3 cellular contexts compared by ENCODE assay signal in genomic region chr15:42337104-42337503, GRCh38.
TF ChIP-seq lines count a peak whose summit lies in the region.

No MANE protein-coding gene starts in this region.

TF ChIP-seq in SK-N-SH treated with all-trans-retinoic acid at 6 μM for 48 hours, 23 proteins besides CTCF, POLR2A, EP300 and RAD21:
- TF ChIP-seq ZNF8 (CRISPR knock-in tag; IDR thresholded peaks at IDR 0.05) = peak; percentile 76

TF ChIP-seq in WTC11, 78 proteins besides CTCF, POLR2A, EP300 and RAD21:
- TF ChIP-seq GTF2I (CRISPR knock-in tag; conservative IDR thresholded peaks at IDR 0.05) = 0 out of 2 replicates have a peak, but pooled peaks have one; percentile 11

TF ChIP-seq in K562, 482 proteins besides CTCF, POLR2A, EP300 and RAD21:
- TF ChIP-seq RBM25 (IDR thresholded peaks at IDR 0.05; ENCODE audit: low read depth, low read length, severe bottlenecking) (peak; percentile 67), ZNF146 (CRISPR knock-in tag; IDR thresholded peaks at IDR 0.05; ENCODE audit: unreplicated experiment) (peak; percentile 73)
